7 cellular contexts compared by ENCODE assay signal in the genomic region with DNA sequence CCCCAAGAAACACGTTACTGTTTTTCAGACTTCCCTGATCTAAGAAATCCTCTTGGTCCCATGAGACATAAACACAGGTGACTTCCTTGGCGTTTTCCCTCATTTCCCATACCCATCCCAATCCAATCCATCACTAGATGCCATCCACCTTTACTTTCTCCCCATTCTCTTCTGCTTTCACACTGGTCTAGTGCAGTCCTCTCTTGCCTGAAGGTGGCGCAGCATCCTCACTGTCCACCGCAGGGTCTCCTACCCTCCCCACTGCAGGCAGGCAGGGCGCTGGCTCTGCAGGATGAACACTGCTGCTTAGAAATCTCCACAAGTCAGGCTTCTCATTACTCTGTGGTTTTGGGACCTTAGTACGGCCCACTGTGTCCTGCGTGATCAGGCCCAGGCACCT. TPM values are rescaled to one million over a fixed set of nuclear protein-coding genes. Genes with fewer than 3 reads are reported as not detected.
DNase-seq lines count a peak whose midpoint lies in the region; ATAC-seq and TF ChIP-seq lines count a peak whose summit lies in the region.

No MANE protein-coding gene starts in this region.

- TF ChIP-seq CTCF in HFF-Myc (IDR thresholded peaks at IDR 0.05; ENCODE audit: low read depth, low read length, missing control alignments) (peak; percentile 32), mesothelial cell of epicardium (IDR thresholded peaks at IDR 0.05; ENCODE audit: unreplicated experiment) (no peak), upper lobe of left lung (IDR thresholded peaks at IDR 0.05) (peak in 1 of 6 experiments; percentile 20)

- H3K27ac Mint-ChIP-seq in T-cell (peak overlapping the region; percentile 98 to 99), mesothelial cell of epicardium (peak overlapping the region; percentile 26)

- no peak for TF ChIP-seq EP300 in upper lobe of left lung (IDR thresholded peaks at IDR 0.05)

- TF ChIP-seq POLR2A in upper lobe of left lung (IDR thresholded peaks at IDR 0.05): no peak

- H3K9me3 ChIP-seq in upper lobe of left lung: no peaks in the 10 kb centered on the region

- no peaks in the 10 kb centered on the region for H3K36me3 ChIP-seq in upper lobe of left lung

- CTCF ChIA-PET in T-cell (lab: Charles Lee): interaction anchor here (0.8 to 1.6 kb wide), 3 partner anchors 10 to 62 kb away, joined by 3 to 5 read pairs (median 3); no protein-coding TSS in a partner anchor

- no peak overlapping the region for H3K27ac ChIP-seq in upper lobe of left lung

- H3K4me3 ChIP-seq in HFF-Myc (replicated peaks; ENCODE audit: low read depth, low read length) (no peak overlapping the region), upper lobe of left lung (no peak overlapping the region)

- H3K27me3 Mint-ChIP-seq in T-cell: no peaks in the 10 kb centered on the region
- no peaks in the 10 kb centered on the region for H3K27me3 Mint-ChIP-seq in mesothelial cell of epicardium (ENCODE audit: low read depth)

- H3K36me3 Mint-ChIP-seq in T-cell: no peaks in the 10 kb centered on the region
- H3K36me3 Mint-ChIP-seq in mesothelial cell of epicardium: no peaks in the 10 kb centered on the region

- peak; percentile 58 to 75 (median 62) for ATAC-seq in T-cell (replicated peaks in 1 of 4)
- ATAC-seq in upper lobe of left lung (ENCODE audit: low FRiP score in 2 of 2): peak; percentile 46 to 62

- POLR2A ChIA-PET in T-cell (lab: Charles Lee): no interaction called here

- H3K4me1 ChIP-seq in upper lobe of left lung: peaks cover 67 to 98% (median 75%) of the 10 kb centered on the region in 4 donors

- H3K4me3 Mint-ChIP-seq in T-cell (peak overlapping the region in 1 of 3 donors; percentile 13), mesothelial cell of epicardium (no peak overlapping the region)

- H3K4me1 Mint-ChIP-seq in T-cell (peaks cover 75 to 96% (median 86%) of the 10 kb centered on the region in 3 donors), mesothelial cell of epicardium (peaks cover 41% of the 10 kb centered on the region)

- WGBS in upper lobe of left lung, 2 donors: 85% methylated on average over 7 of the region's 7 CpGs

- H3K27me3 ChIP-seq in upper lobe of left lung: no peaks in the 10 kb centered on the region

- no peaks in the 10 kb centered on the region for H3K9me3 Mint-ChIP-seq in T-cell
- no peaks in the 10 kb centered on the region for H3K9me3 Mint-ChIP-seq in mesothelial cell of epicardium

- DNase-seq in HFF-Myc (ENCODE audit: extremely low read depth, low read depth): no peak
- DNase-seq in T-cell: peak; percentile 34 to 75 (median 62)
- DNase-seq in cerebellar nuclear complex (lab: John Stamatoyannopoulos, UW): peak; percentile 65 to 83
- no peak for DNase-seq in mesothelial cell of epicardium (ENCODE audit: low spot score in 2 of 2, unreplicated experiment in 2 of 2)
- no peak for DNase-seq in upper lobe of left lung
- DNase-seq in NCI-H1417 (lab: John Stamatoyannopoulos, UW): no peak
- DNase-seq in NCI-H1092 treated with DMSO at 0.1 percent for 48 hours (lab: John Stamatoyannopoulos, UW): no peak

RNA-seq across cellular contexts. Expression of a gene that starts 58.2 kb away (rescaled TPM):
- total RNA-seq in T-cell: 100 to 1,000 TPM; 130 to 161 (median 140) TPM
- total RNA-seq in mesothelial cell of epicardium: 133 to 136 TPM (median 135 TPM) in 3 replicates
- total RNA-seq in upper lobe of left lung: 100 to 1,000 TPM in 5 of 6 donors, 10 to 100 TPM in 1; 72.3 to 287 (median 139) TPM

Comparison
In these comparisons a context has a peak if more than half of its experiments do, and no peak if none do; other contexts are left out.
1. DNase-seq: peak in T-cell (34 of 34) and cerebellar nuclear complex (2 of 2); none in HFF-Myc (single experiment), mesothelial cell of epicardium (0 of 2), upper lobe of left lung (0 of 2), NCI-H1417 (0 of 3) and NCI-H1092 treated with DMSO at 0.1 percent for 48 hours (single experiment).